ENCODE assay signal across 15 cellular contexts in genomic region chr12:93434305-93434704, GRCh38. TPM values are rescaled to one million over a fixed set of nuclear protein-coding genes. Genes with fewer than 3 reads are reported as not detected.
DNase-seq lines count a peak whose midpoint lies in the region; ATAC-seq and TF ChIP-seq lines count a peak whose summit lies in the region.
"Had no signal": no experiment of that assay in that cellular context is flagged by ENCODE, and none has a peak within 500 bp of the region (broad histone marks: within the 10 kb centered on the region; RNA-seq: fewer than 3 reads in every experiment).

No MANE protein-coding gene starts in this region.

- DNase-seq in chondrocyte (ENCODE audit: low spot score) = no peak
- DNase-seq in mesothelial cell of epicardium (ENCODE audit: low spot score in 2 of 2, unreplicated experiment in 2 of 2) = no peak
- no peak for DNase-seq in globus pallidus (ENCODE audit: low spot score)
- DNase-seq in stimulated activated naive CD8-positive, alpha-beta T cell treated with anti-CD3 and anti-CD28 coated beads, Interleukin-15, Interleukin-2, amounts not matched to agents 100 U/mL and 50 U/mL, for 24 hours = no peak
- DNase-seq: activated CD8-positive, alpha-beta memory T cell treated with anti-CD3 and anti-CD28 coated beads, Interleukin-2, amount 50 U/mL, for 48 hours; NCI-H1436; NCI-H526 treated with DMSO at 0.1 percent for 48 hours; stimulated activated CD4-positive, alpha-beta T cell treated with anti-CD3 and anti-CD28 coated beads, Interleukin-12 subunit alpha, Interleukin-12 subunit beta, amount 100 ng/mL, for 4 hours had no signal

- H3K27me3 Mint-ChIP-seq in chondrocyte (ENCODE audit: low read depth) (no peaks in the 10 kb centered on the region), mesothelial cell of epicardium (ENCODE audit: low read depth) (no peaks in the 10 kb centered on the region)

- no peak overlapping the region for H2AFZ ChIP-seq in Loucy (ENCODE audit: low read length)

- H4K20me1 ChIP-seq in BLaER1 (peaks cover 99% of the 10 kb centered on the region), Loucy (ENCODE audit: insufficient read depth, low read length, poor library complexity, severe bottlenecking) (peaks cover 90% of the 10 kb centered on the region)

- H3K4me1 Mint-ChIP-seq in chondrocyte (ENCODE audit: low read depth) = peaks cover 69% of the 10 kb centered on the region
- peaks cover 26% of the 10 kb centered on the region for H3K4me1 Mint-ChIP-seq in mesothelial cell of epicardium

- H3K4me3 ChIP-seq in BLaER1 = peak overlapping the region; percentile 30; the same call in 1 of the 2 replicates
- H3K4me3 ChIP-seq in Loucy (ENCODE audit: low read length, poor library complexity, severe bottlenecking) = peak overlapping the region; percentile 27
- H3K4me3 ChIP-seq: SJSA1 had no signal

- TF ChIP-seq CTCF in Loucy (conservative IDR thresholded peaks at IDR 0.05; ENCODE audit: low read length) (no peak), chondrocyte (IDR thresholded peaks at IDR 0.05) (no peak), mesothelial cell of epicardium (IDR thresholded peaks at IDR 0.05; ENCODE audit: unreplicated experiment) (no peak)

- H3K27ac Mint-ChIP-seq in chondrocyte (ENCODE audit: unreplicated experiment) (peak overlapping the region; percentile 83), mesothelial cell of epicardium (peak overlapping the region; percentile 16)

- H3F3A ChIP-seq in Loucy (ENCODE audit: low read depth) = no peaks in the 10 kb centered on the region

- no peaks in the 10 kb centered on the region; the same call in 1 of the 2 replicates for H3K36me3 ChIP-seq in BLaER1
- H3K36me3 ChIP-seq in Loucy (ENCODE audit: insufficient read depth, low read length) = no peaks in the 10 kb centered on the region

- ATAC-seq in GM21825 (IDR thresholded peaks at IDR 0.05; ENCODE audit: unreplicated experiment) (no peak), GM18870 (IDR thresholded peaks at IDR 0.05; ENCODE audit: unreplicated experiment) (no peak)
- no peak for ATAC-seq in stimulated activated naive CD8-positive, alpha-beta T cell treated with anti-CD3 and anti-CD28 coated beads, Interleukin-15, Interleukin-2, amounts not matched to agents 100 U/mL and 50 U/mL, for 24 hours

- no peaks in the 10 kb centered on the region for H3K27me3 ChIP-seq in BLaER1
- no peaks in the 10 kb centered on the region for H3K27me3 ChIP-seq in Loucy (ENCODE audit: insufficient read depth, low read length, poor library complexity, severe bottlenecking)
- H3K27me3 ChIP-seq: SJSA1 had no signal

- H3K9me3 Mint-ChIP-seq in chondrocyte (ENCODE audit: low read depth) = no peaks in the 10 kb centered on the region
- H3K9me3 Mint-ChIP-seq in mesothelial cell of epicardium = no peaks in the 10 kb centered on the region
- H3K9me3 Mint-ChIP-seq: neural crest cell had no signal

- H3K4me2 ChIP-seq in BLaER1 (peak overlapping the region; percentile 81), Loucy (ENCODE audit: low read depth, low read length, poor library complexity, severe bottlenecking) (peak overlapping the region; percentile 32)

- peaks cover 100% of the 10 kb centered on the region for H3K79me2 ChIP-seq in Loucy (ENCODE audit: insufficient read depth, low read length)

- peak overlapping the region; percentile 58 for H3K9ac ChIP-seq in BLaER1
- H3K9ac ChIP-seq in Loucy (ENCODE audit: low read depth, low read length, poor library complexity, severe bottlenecking) = no peak overlapping the region

- H3K9me3 ChIP-seq in BLaER1 = no peaks in the 10 kb centered on the region
- H3K9me3 ChIP-seq in Loucy (ENCODE audit: insufficient read depth, low read depth, low read length) = no peaks in the 10 kb centered on the region
- H3K9me3 ChIP-seq: SJSA1 had no signal

- H3K4me1 ChIP-seq in BLaER1 (peaks cover 57% of the 10 kb centered on the region), Loucy (ENCODE audit: insufficient read depth, low read length, poor library complexity, severe bottlenecking) (peaks cover 43% of the 10 kb centered on the region)
- H3K4me1 ChIP-seq: SJSA1 had no signal

- no peaks in the 10 kb centered on the region for H3K9me2 ChIP-seq in Loucy (replicated peaks; ENCODE audit: low read depth, low read length)

- H3K4me3 Mint-ChIP-seq in chondrocyte (ENCODE audit: unreplicated experiment) = no peak overlapping the region
- H3K4me3 Mint-ChIP-seq in mesothelial cell of epicardium = no peak overlapping the region
- H3K4me3 Mint-ChIP-seq: neural crest cell had no signal

- H3K27ac ChIP-seq in BLaER1 = peak overlapping the region; percentile 50
- H3K27ac ChIP-seq: SJSA1, VCaP had no signal

- H3K36me3 Mint-ChIP-seq in chondrocyte (ENCODE audit: low read depth) (no peaks in the 10 kb centered on the region), mesothelial cell of epicardium (no peaks in the 10 kb centered on the region)

RNA-seq across cellular contexts. Expression of gene UBE2N, which starts 7.4 kb away (rescaled TPM):
- total RNA-seq in chondrocyte (70.0 to 88.1 TPM (median 72.1 TPM) in 3 replicates), mesothelial cell of epicardium (86.5 to 92.8 TPM (median 90.6 TPM) in 3 replicates)

RNA-seq across cellular contexts. Expression of gene MRPL42, which starts 33.0 kb away (rescaled TPM):
- total RNA-seq in chondrocyte (41.4 to 44.4 TPM (median 42.0 TPM) in 3 replicates), mesothelial cell of epicardium (57.6 to 63.0 TPM (median 62.2 TPM) in 3 replicates)

RNA-seq across cellular contexts. Expression of gene NUDT4, which starts 56.6 kb away (rescaled TPM):
- 48.3 to 69.0 TPM (median 67.1 TPM) in 3 replicates for total RNA-seq in chondrocyte
- total RNA-seq in mesothelial cell of epicardium = 41.0 to 48.0 TPM (median 44.4 TPM) in 3 replicates
